27 cellular contexts compared by ENCODE assay signal in the genomic region with DNA sequence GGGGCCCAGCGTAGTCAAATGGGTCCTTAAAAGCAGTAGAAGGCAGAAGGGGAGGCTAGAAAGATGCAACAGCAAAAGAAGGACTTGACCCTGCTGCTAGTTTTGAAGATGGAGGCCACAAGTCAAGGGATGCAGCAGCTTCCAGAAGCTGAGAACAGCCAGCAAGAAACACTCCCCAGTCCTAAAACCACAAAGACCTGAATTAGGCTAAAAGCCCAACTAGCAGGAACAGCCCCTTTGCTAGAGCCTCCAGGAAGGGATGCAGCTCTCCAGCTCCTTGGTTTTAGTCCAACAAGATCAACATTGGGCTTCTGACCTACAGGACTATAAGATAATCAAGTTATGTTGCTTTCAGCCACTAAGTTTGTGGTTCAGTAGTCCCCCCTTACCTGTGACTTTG. TPM values are rescaled to one million over a fixed set of nuclear protein-coding genes. Genes with fewer than 3 reads are reported as not detected.
DNase-seq lines count a peak whose midpoint lies in the region; ATAC-seq, FAIRE-seq and TF ChIP-seq lines count a peak whose summit lies in the region.
"Had no signal": no experiment of that assay in that cellular context is flagged by ENCODE, and none has a peak within 500 bp of the region (broad histone marks: within the 10 kb centered on the region; RNA-seq: fewer than 3 reads in every experiment).

No MANE protein-coding gene starts in this region.

- H3K4me1 Mint-ChIP-seq in osteocyte (ENCODE audit: unreplicated experiment): peaks cover 30% of the 10 kb centered on the region

- H3K9me3 ChIP-seq in PC-3 (ENCODE audit: low read length) (no peaks in the 10 kb centered on the region), esophagus muscularis mucosa (no peaks in the 10 kb centered on the region), uterus (no peaks in the 10 kb centered on the region)
- H3K9me3 ChIP-seq: HAP-1, lower lobe of right lung, mucosa of descending colon, right lobe of liver, upper lobe of left lung had no signal

- no peak overlapping the region for H3K4me3 Mint-ChIP-seq in osteocyte (ENCODE audit: unreplicated experiment)
- H3K4me3 Mint-ChIP-seq: activated T-cell treated with anti-CD3 and anti-CD28 coated beads, Interleukin-2, amount 50 U/mL, for 4 hours; CD4-positive, CD25-positive, alpha-beta regulatory T cell; stimulated activated memory B cell treated with anti-CD40 and anti-IgM and Interleukin-4, amounts not matched to agents 10 μg/mL and 1 μg/mL and 100 μg/mL, for 72 hours had no signal

- H3K4me3 ChIP-seq in PC-3 (ENCODE audit: low read length) (no peak overlapping the region), esophagus muscularis mucosa (no peak overlapping the region), uterus (no peak overlapping the region)
- H3K4me3 ChIP-seq: HAP-1, lower lobe of right lung, mucosa of descending colon, right lobe of liver, SK-N-MC, upper lobe of left lung had no signal

- POLR2A ChIA-PET in PC-3 (lab: Charles Lee; ENCODE audit: unreplicated experiment): no interaction called here

- H4K20me1 ChIP-seq in PC-3 (ENCODE audit: low read length): no peaks in the 10 kb centered on the region

- TF ChIP-seq CTCF in PC-3 (conservative IDR thresholded peaks at IDR 0.05; ENCODE audit: low read depth, low read length): no peak
- TF ChIP-seq CTCF in esophagus muscularis mucosa (IDR thresholded peaks at IDR 0.05): no peak
- TF ChIP-seq CTCF in osteocyte (IDR thresholded peaks at IDR 0.05): no peak
- TF ChIP-seq CTCF in uterus (IDR thresholded peaks at IDR 0.05): no peak

- H3K27me3 ChIP-seq in PC-3 (ENCODE audit: low read length) (no peaks in the 10 kb centered on the region), esophagus muscularis mucosa (no peaks in the 10 kb centered on the region), uterus (no peaks in the 10 kb centered on the region)
- H3K27me3 ChIP-seq: brain microvascular endothelial cell, right lobe of liver, upper lobe of left lung had no signal

- no peaks in the 10 kb centered on the region for H3K27me3 Mint-ChIP-seq in osteocyte (ENCODE audit: unreplicated experiment)

- H3K27ac ChIP-seq in PC-3 (ENCODE audit: low read length) (no peak overlapping the region), esophagus muscularis mucosa (replicated peaks in 1 of 4) (peak overlapping the region in 3 of 4 donors; percentile 20 to 66 (median 57)), uterus (peak overlapping the region in 1 of 2 donors; percentile 1)
- H3K27ac ChIP-seq: brain microvascular endothelial cell, KMS-11, lower lobe of right lung, right lobe of liver, upper lobe of left lung, WERI-Rb-1 had no signal

- no peak overlapping the region for H2AFZ ChIP-seq in PC-3 (ENCODE audit: low read length)

- no peaks in the 10 kb centered on the region for H3K36me3 ChIP-seq in PC-3 (ENCODE audit: low read depth, low read length)
- H3K36me3 ChIP-seq in esophagus muscularis mucosa: no peaks in the 10 kb centered on the region
- H3K36me3 ChIP-seq in uterus: no peaks in the 10 kb centered on the region
- H3K36me3 ChIP-seq: brain microvascular endothelial cell, HAP-1, lower lobe of right lung, right lobe of liver, upper lobe of left lung, WERI-Rb-1 had no signal

- no peaks in the 10 kb centered on the region for H3F3A ChIP-seq in PC-3 (ENCODE audit: low read length, unreplicated experiment)

- intact Hi-C loops in PC-3 (cut with micrococcal nuclease) (no loop called here), esophagus muscularis mucosa (cut with DNase I) (no loop called here), uterus (cut with DNase I; ENCODE audit: low total_unique reads) (no loop called here)

- peaks cover 22% of the 10 kb centered on the region for H3K4me1 ChIP-seq in PC-3 (ENCODE audit: insufficient read depth, low read length)
- H3K4me1 ChIP-seq in esophagus muscularis mucosa: peaks cover 4 to 54% (median 48%) of the 10 kb centered on the region in 4 donors
- H3K4me1 ChIP-seq in uterus: no peaks in the 10 kb centered on the region

- no peaks in the 10 kb centered on the region for H3K79me2 ChIP-seq in PC-3 (ENCODE audit: low read length)

- peak; percentile 56 for FAIRE-seq in GM12891 (lab: Jason Lieb, UNC)
- FAIRE-seq: HTR-8/SVneo had no signal

- no peaks in the 10 kb centered on the region for H3K9me3 Mint-ChIP-seq in osteocyte (ENCODE audit: unreplicated experiment)
- H3K9me3 Mint-ChIP-seq: activated T-cell treated with anti-CD3 and anti-CD28 coated beads, Interleukin-2, amount 50 U/mL, for 4 hours; stimulated activated memory B cell treated with anti-CD40 and anti-IgM and Interleukin-4, amounts not matched to agents 10 μg/mL and 1 μg/mL and 100 μg/mL, for 72 hours had no signal

- TF ChIP-seq POLR2A in GM12891 (IDR thresholded peaks at IDR 0.05; ENCODE audit: low read depth, low read length) (no peak), esophagus muscularis mucosa (IDR thresholded peaks at IDR 0.05; ENCODE audit: low read depth) (no peak), uterus (IDR thresholded peaks at IDR 0.05) (no peak)

- CTCF ChIA-PET in PC-3 (lab: Charles Lee): no interaction called here

- H3K9ac ChIP-seq in PC-3 (ENCODE audit: low read length): no peak overlapping the region
- H3K9ac ChIP-seq: KMS-11 had no signal

- no TSS peak for BruUV-seq in PC-3 (replicated peaks; lab: Mats Ljungman, UMichigan)

- no peaks in the 10 kb centered on the region for H3K9me2 ChIP-seq in PC-3 (replicated peaks; ENCODE audit: low read length)

- H3K4me2 ChIP-seq in PC-3 (ENCODE audit: low read length): no peak overlapping the region
- H3K4me2 ChIP-seq: KMS-11 had no signal

- WGBS in esophagus muscularis mucosa: 73% methylated on average over 1 of the region's 1 CpG

- no peaks in the 10 kb centered on the region for H3K36me3 Mint-ChIP-seq in osteocyte (ENCODE audit: unreplicated experiment)
- H3K36me3 Mint-ChIP-seq: CD4-positive, CD25-positive, alpha-beta regulatory T cell; stimulated activated memory B cell treated with anti-CD40 and anti-IgM and Interleukin-4, amounts not matched to agents 10 μg/mL and 1 μg/mL and 100 μg/mL, for 72 hours had no signal

- DNase-seq in GM12891 (ENCODE audit: insufficient read length, low spot score) (no peak), PC-3 (peak; percentile 24), esophagus muscularis mucosa (ENCODE audit: extremely low spot score) (no peak), osteocyte (ENCODE audit: extremely low spot score, unreplicated experiment) (peak; percentile 17), uterus (no peak), DMS 273 treated with DMSO at 0.1 percent for 48 hours (lab: John Stamatoyannopoulos, UW) (no peak), NCI-H2107 treated with DMSO at 0.1 percent for 48 hours (lab: John Stamatoyannopoulos, UW; ENCODE audit: unreplicated experiment) (no peak)
- DNase-seq: activated CD4-positive, alpha-beta T cell treated with anti-CD3 and anti-CD28 coated beads for 48 hours; activated T-cell treated with anti-CD3 and anti-CD28 coated beads, Interleukin-2, amount 50 U/mL, for 4 hours; brain microvascular endothelial cell; CD4-positive, CD25-positive, alpha-beta regulatory T cell; lower lobe of right lung; mucosa of descending colon; MV-4-11; NCI-H146; NCI-H2107; posterior cingulate gyrus; right lobe of liver; stimulated activated CD4-positive, alpha-beta T cell treated with anti-CD3 and anti-CD28 coated beads, Interleukin-4, amount 100 ng/mL, for 1 hour; substantia nigra; upper lobe of left lung; WERI-Rb-1 had no signal

- H3K27ac Mint-ChIP-seq in osteocyte (ENCODE audit: unreplicated experiment): no peak overlapping the region
- H3K27ac Mint-ChIP-seq: CD4-positive, CD25-positive, alpha-beta regulatory T cell; stimulated activated memory B cell treated with anti-CD40 and anti-IgM and Interleukin-4, amounts not matched to agents 10 μg/mL and 1 μg/mL and 100 μg/mL, for 72 hours had no signal

- ATAC-seq in PC-3: no peak
- ATAC-seq: activated T-cell treated with anti-CD3 and anti-CD28 coated beads, Interleukin-2, amount 50 U/mL, for 4 hours; lower lobe of right lung; mucosa of descending colon; right lobe of liver; stimulated activated memory B cell treated with anti-CD40 and anti-IgM and Interleukin-4, amounts not matched to agents 10 μg/mL and 1 μg/mL and 100 μg/mL, for 72 hours had no signal

- TF ChIP-seq EP300 in esophagus muscularis mucosa (IDR thresholded peaks at IDR 0.05): no peak

TF ChIP-seq in GM12891, 5 proteins besides CTCF, POLR2A, EP300 and RAD21:
- TF ChIP-seq POLR2AphosphoS5 (IDR thresholded peaks at IDR 0.05; ENCODE audit: low read depth, low read length) (no peak), PAX5 (IDR thresholded peaks at IDR 0.05; ENCODE audit: insufficient read depth, low read length, severe bottlenecking) (no peak), TAF1 (IDR thresholded peaks at IDR 0.05; ENCODE audit: low read depth, low read length) (no peak), SPI1 (IDR thresholded peaks at IDR 0.05; ENCODE audit: low read depth, low read length) (no peak), POU2F2 (IDR thresholded peaks at IDR 0.05; ENCODE audit: low read depth, low read length) (no peak)

RNA-seq across cellular contexts. Expression of a gene that starts 10.5 kb away (rescaled TPM):
- polyA plus RNA-seq in GM12891 (2012; ENCODE audit: low read depth, missing spikeins): 2.2 TPM
- total RNA-seq in PC-3 (2014; rRNA removed): 11.0 and 11.1 TPM in 2 replicates
- 10 to 100 TPM; 49.8 to 93.8 (median 77.0) TPM for total RNA-seq in esophagus muscularis mucosa
- total RNA-seq in osteocyte: 48.9 and 58.3 TPM in 2 replicates
- total RNA-seq in uterus: 10 to 100 TPM in 3 of 4 donors, 1 to 10 TPM in 1; 8.5 to 32.5 (median 12.6) TPM
- polyA plus RNA-seq: CD4-positive, CD25-positive, alpha-beta regulatory T cell had no signal

Comparison
In these comparisons a context has a peak if more than half of its experiments do, and no peak if none do; other contexts are left out.
1. DNase-seq: peak in PC-3 (single experiment) and osteocyte (single experiment); none in GM12891 (single experiment), esophagus muscularis mucosa (single experiment), uterus (0 of 2), DMS 273 treated with DMSO at 0.1 percent for 48 hours (single experiment) and NCI-H2107 treated with DMSO at 0.1 percent for 48 hours (single experiment).